ENCODE assay signal across 32 cellular contexts in genomic region chr1:78864175-78864574, GRCh38.
DNase-seq lines count a peak whose midpoint lies in the region; ATAC-seq, FAIRE-seq and TF ChIP-seq lines count a peak whose summit lies in the region.
"Had no signal": no experiment of that assay in that cellular context is flagged by ENCODE, and none has a peak within 500 bp of the region (broad histone marks: within the 10 kb centered on the region; RNA-seq: fewer than 3 reads in every experiment).

No MANE protein-coding gene starts in this region.

- H3K14ac ChIP-seq in IMR-90 (replicated peaks; ENCODE audit: low read depth, low read length), result no peak overlapping the region

- H3K4me3 ChIP-seq in HepG2 (replicated peaks in 1 of 3; ENCODE audit: insufficient read depth in 1 of 3, low read depth in 2 of 3, low read length in 3 of 3) (no peak overlapping the region), right lobe of liver (no peak overlapping the region), A549 (no peak overlapping the region), IMR-90 (ENCODE audit: insufficient read depth, low read depth, low read length) (no peak overlapping the region)
- H3K4me3 ChIP-seq: BLaER1; BLaER1 treated with 17β-estradiol and CSF1 and Interleukin-3, amounts not matched to agents 10 nM and 100 nM had no signal

- H3K27ac ChIP-seq in HepG2 (ENCODE audit: extremely low read length, insufficient read depth, low read length), result no peak overlapping the region
- H3K27ac ChIP-seq in right lobe of liver, result no peak overlapping the region
- no peak overlapping the region for H3K27ac ChIP-seq in A549
- no peak overlapping the region for H3K27ac ChIP-seq in IMR-90 (ENCODE audit: insufficient read depth, low read length)
- H3K27ac ChIP-seq: 22Rv1; BLaER1; BLaER1 treated with 17β-estradiol and CSF1 and Interleukin-3, amounts not matched to agents 10 nM and 100 nM; C4-2B had no signal

- H3K36me3 ChIP-seq in HepG2 (replicated peaks in 1 of 2; ENCODE audit: control insufficient read depth in 1 of 2, insufficient read depth in 2 of 2, low read length in 2 of 2) (no peaks in the 10 kb centered on the region), right lobe of liver (no peaks in the 10 kb centered on the region), IMR-90 (ENCODE audit: control insufficient read depth, insufficient read depth, low read length) (no peaks in the 10 kb centered on the region)
- H3K36me3 ChIP-seq: BE2C; BLaER1; BLaER1 treated with 17β-estradiol and CSF1 and Interleukin-3, amounts not matched to agents 10 nM and 100 nM had no signal

- H3K4me2 ChIP-seq in HepG2 (ENCODE audit: low read depth, low read length) (no peak overlapping the region), A549 (no peak overlapping the region), IMR-90 (ENCODE audit: low read depth, low read length) (no peak overlapping the region)
- H3K4me2 ChIP-seq: BLaER1; BLaER1 treated with 17β-estradiol and CSF1 and Interleukin-3, amounts not matched to agents 10 nM and 100 nM had no signal

- H3K79me1 ChIP-seq in IMR-90 (ENCODE audit: low read depth in 1 of 2, low read length in 2 of 2), result no peaks in the 10 kb centered on the region

- ATAC-seq in HepG2, result no peak
- ATAC-seq in right lobe of liver, result no peak
- no peak for ATAC-seq in A549
- no peak for ATAC-seq in IMR-90 (ENCODE audit: low read depth)
- ATAC-seq: CD8-positive, alpha-beta T cell had no signal

- H3K9me1 ChIP-seq in IMR-90 (ENCODE audit: insufficient read depth, low read length), result no peaks in the 10 kb centered on the region

- H3K27me3 ChIP-seq in HepG2 (ENCODE audit: control insufficient read depth in 1 of 2, insufficient read depth in 2 of 2, low read length in 2 of 2) (no peaks in the 10 kb centered on the region), right lobe of liver (no peaks in the 10 kb centered on the region), IMR-90 (ENCODE audit: control insufficient read depth, insufficient read depth, low read length) (no peaks in the 10 kb centered on the region)
- H3K27me3 ChIP-seq: BE2C; BLaER1; BLaER1 treated with 17β-estradiol and CSF1 and Interleukin-3, amounts not matched to agents 10 nM and 100 nM had no signal

- POLR2A ChIA-PET in HepG2 (lab: Yijun Ruan, JAX) (no interaction called here), A549 (lab: Yijun Ruan, JAX) (no interaction called here), IMR-90 (lab: Charles Lee; ENCODE audit: unreplicated experiment) (no interaction called here)

- no peak overlapping the region for H3K4ac ChIP-seq in IMR-90 (ENCODE audit: low read depth, low read length)

- no peak for TF ChIP-seq EP300 in HepG2 (IDR thresholded peaks at IDR 0.05; ENCODE audit: low read depth in 2 of 2, low read length in 2 of 2)
- TF ChIP-seq EP300 in HepG2 (CRISPR knock-in tag; IDR thresholded peaks at IDR 0.05; ENCODE audit: borderline replicate concordance), result no peak
- TF ChIP-seq EP300 in A549 (IDR thresholded peaks at IDR 0.05), result no peak

- H2BK20ac ChIP-seq in IMR-90 (ENCODE audit: low read depth, low read length), result no peak overlapping the region

- no peak for TF ChIP-seq CTCF in HepG2 (CRISPR knock-in tag; IDR thresholded peaks at IDR 0.05)
- TF ChIP-seq CTCF in right lobe of liver (IDR thresholded peaks at IDR 0.05), result no peak
- TF ChIP-seq CTCF in A549 (IDR thresholded peaks at IDR 0.05), result no peak
- TF ChIP-seq CTCF in IMR-90 (conservative IDR thresholded peaks at IDR 0.05; ENCODE audit: low read depth, low read length), result no peak

- H4K8ac ChIP-seq in IMR-90 (ENCODE audit: low read depth in 2 of 2, low read length in 2 of 2), result no peak overlapping the region

- no peak for DNase-seq in HepG2 (ENCODE audit: low spot score)
- DNase-seq in right lobe of liver, result no peak
- DNase-seq in A549 (ENCODE audit: low read depth in 1 of 2, low spot score in 1 of 2), result no peak
- DNase-seq in IMR-90, result no peak
- DNase-seq in stimulated activated CD4-positive, alpha-beta T cell treated with anti-CD3 and anti-CD28 coated beads, Interleukin-4, amount 100 ng/mL, for 1 hour, result no peak
- DNase-seq in HuH-7 (ENCODE audit: low spot score), result no peak
- DNase-seq: 8988T; ACHN; AML-193; BE2C; C1 segment of cervical spinal cord; Caco-2; Calu3; CD4-positive, alpha-beta memory T cell; CD4-positive, alpha-beta T cell; CD4-positive, CD25-positive, alpha-beta regulatory T cell; CD8-positive, alpha-beta memory T cell; CD8-positive, alpha-beta T cell; COR-L47; DMS 273 treated with DMSO at 0.1 percent for 48 hours; DMS153; DMS53; DMS79; DMS79 treated with DMSO at 0.1 percent for 48 hours; DND-41; EL had no signal

- no peak overlapping the region for H2BK5ac ChIP-seq in IMR-90 (ENCODE audit: low read depth, low read length, poor library complexity, severe bottlenecking)

- FAIRE-seq in HepG2 (lab: Jason Lieb, UNC) (no peak), A549 (lab: Jason Lieb, UNC) (no peak)
- FAIRE-seq: A204.1, D721Med had no signal

- peaks cover 71% of the 10 kb centered on the region for H3K9me3 ChIP-seq in HepG2 (ENCODE audit: low read length)
- no peaks in the 10 kb centered on the region for H3K9me3 ChIP-seq in right lobe of liver
- no peaks in the 10 kb centered on the region for H3K9me3 ChIP-seq in A549
- no peaks in the 10 kb centered on the region for H3K9me3 ChIP-seq in IMR-90 (ENCODE audit: control insufficient read depth, insufficient read depth, low read length)
- H3K9me3 ChIP-seq: BE2C; BLaER1; BLaER1 treated with 17β-estradiol and CSF1 and Interleukin-3, amounts not matched to agents 10 nM and 100 nM; Caco-2 had no signal

- H4K91ac ChIP-seq in IMR-90 (ENCODE audit: insufficient read depth, low read depth, low read length), result no peak overlapping the region

- no peak for TF ChIP-seq RAD21 in HepG2 (CRISPR knock-in tag; IDR thresholded peaks at IDR 0.05)
- no peak for TF ChIP-seq RAD21 in A549 (conservative IDR thresholded peaks at IDR 0.05 in 1 of 2, IDR thresholded peaks at IDR 0.05 in 1 of 2)
- no peak for TF ChIP-seq RAD21 in IMR-90 (IDR thresholded peaks at IDR 0.05; ENCODE audit: low read length)

- 8% methylated on average over 2 of the region's 2 CpGs for WGBS in HepG2 (ENCODE audit: low lambda C conversion rate)
- 65% methylated on average over 2 of the region's 2 CpGs for WGBS in right lobe of liver (ENCODE audit: insufficient coverage, low coverage, low lambda C conversion rate, missing lambda C conversion rate)
- 63% methylated on average over 2 of the region's 2 CpGs for WGBS in A549 (ENCODE audit: missing lambda C conversion rate)
- no CpG with 5 or more reads among the region's 2 CpGs for WGBS in IMR-90 (ENCODE audit: extremely low coverage in 2 of 2, insufficient read length in 1 of 2), 2 experiments

- H3K23ac ChIP-seq in IMR-90 (ENCODE audit: low read depth, low read length), result no peak overlapping the region

- CTCF ChIA-PET in HepG2 (lab: Yijun Ruan, JAX; ENCODE audit: low intra/inter-chr PET ratio, low total read pairs), result no interaction called here
- CTCF ChIA-PET in A549 (lab: Yijun Ruan, JAX), result no interaction called here
- CTCF ChIA-PET in IMR-90 (lab: Yijun Ruan, JAX), result no interaction called here

- H4K5ac ChIP-seq in IMR-90 (ENCODE audit: low read depth, low read length), result no peak overlapping the region

- H3K4me1 ChIP-seq in HepG2 (ENCODE audit: insufficient read depth, low read length) (no peaks in the 10 kb centered on the region), right lobe of liver (no peaks in the 10 kb centered on the region), A549 (no peaks in the 10 kb centered on the region), IMR-90 (ENCODE audit: control insufficient read depth, insufficient read depth, low read length) (no peaks in the 10 kb centered on the region)
- H3K4me1 ChIP-seq: BE2C; BLaER1; BLaER1 treated with 17β-estradiol and CSF1 and Interleukin-3, amounts not matched to agents 10 nM and 100 nM; Caco-2 had no signal

- dilution Hi-C loops in IMR-90 (cut with HindIII; ENCODE audit: low sequenced_read_pairs, unreplicated experiment), result no loop called here

- H4K20me1 ChIP-seq in HepG2 (ENCODE audit: insufficient read depth, low read length) (no peaks in the 10 kb centered on the region), IMR-90 (ENCODE audit: insufficient read depth, low read length) (no peaks in the 10 kb centered on the region)
- H4K20me1 ChIP-seq: BLaER1; BLaER1 treated with 17β-estradiol and CSF1 and Interleukin-3, amounts not matched to agents 10 nM and 100 nM had no signal

- BruUV-seq in HepG2 (replicated peaks; lab: Mats Ljungman, UMichigan) (no TSS peak), IMR-90 (replicated peaks; lab: Mats Ljungman, UMichigan) (no TSS peak)

- H3K9ac ChIP-seq in HepG2 (ENCODE audit: insufficient read depth, low read depth, low read length) (no peak overlapping the region), IMR-90 (ENCODE audit: low read depth, low read length) (no peak overlapping the region)
- H3K9ac ChIP-seq: BLaER1; BLaER1 treated with 17β-estradiol and CSF1 and Interleukin-3, amounts not matched to agents 10 nM and 100 nM had no signal

- no peak overlapping the region for H2AK5ac ChIP-seq in IMR-90 (ENCODE audit: low read depth, low read length)

- no peak overlapping the region for H3K56ac ChIP-seq in IMR-90 (ENCODE audit: extremely low read depth, insufficient read depth, low read length)

- in situ Hi-C loops in HepG2 (cut with HindIII; ENCODE audit: extremely low pct_ligation_motif_present, low pct_unique_long_range_greater_than_20kb), result no loop called here
- in situ Hi-C loops in IMR-90 (cut with MboI; ENCODE audit: low sequenced_read_pairs), result no loop called here

- no peak overlapping the region for H2AK9ac ChIP-seq in IMR-90 (replicated peaks; ENCODE audit: low read depth, low read length, poor library complexity)

- TF ChIP-seq POLR2A in HepG2 (IDR thresholded peaks at IDR 0.05; ENCODE audit: insufficient read depth in 1 of 2, low read depth in 2 of 2, low read length in 2 of 2), result no peak
- no peak for TF ChIP-seq POLR2A in right lobe of liver (IDR thresholded peaks at IDR 0.05)
- no peak for TF ChIP-seq POLR2A in A549 (IDR thresholded peaks at IDR 0.05; ENCODE audit: low read length)
- no peak for TF ChIP-seq POLR2A in IMR-90 (IDR thresholded peaks at IDR 0.05; ENCODE audit: low read depth, low read length)

- no peak overlapping the region for H2BK15ac ChIP-seq in IMR-90 (ENCODE audit: low read depth, low read length)

- H2BK120ac ChIP-seq in IMR-90 (ENCODE audit: low read depth, low read length), result no peak overlapping the region

- H2AFZ ChIP-seq in HepG2 (ENCODE audit: low read length) (no peak overlapping the region), IMR-90 (replicated peaks; ENCODE audit: low read length, poor library complexity) (no peak overlapping the region)

- H3K79me2 ChIP-seq in HepG2 (ENCODE audit: insufficient read depth, low read length), result no peaks in the 10 kb centered on the region

- intact Hi-C loops in HepG2 (cut with micrococcal nuclease; ENCODE audit: unreplicated experiment) (no loop called here), right lobe of liver (cut with DNase I) (no loop called here), IMR-90 (cut with micrococcal nuclease) (no loop called here)

- no peak overlapping the region for H3K18ac ChIP-seq in IMR-90 (ENCODE audit: low read depth, low read length)

TF ChIP-seq in A549, 52 proteins besides CTCF, POLR2A, EP300 and RAD21:
- TF ChIP-seq NPAS2 (CRISPR knock-in tag; IDR thresholded peaks at IDR 0.05; ENCODE audit: borderline replicate concordance) (no peak), MAFK (IDR thresholded peaks at IDR 0.05; ENCODE audit: partially characterized antibody) (peak; percentile 40)
TF ChIP-seq in A549: peak in this region for 1.

TF ChIP-seq in IMR-90, 13 proteins besides CTCF, POLR2A, EP300 and RAD21:
- TF ChIP-seq NFE2L2 (IDR thresholded peaks at IDR 0.05; ENCODE audit: low read depth, low read length), result no peak
- TF ChIP-seq MAFK (IDR thresholded peaks at IDR 0.05; ENCODE audit: low read depth, low read length), result peak; percentile 69

Comparison
In these comparisons a context has a peak if more than half of its experiments do, and no peak if none do; other contexts are left out.
1. Of the 38 proteins assayed by ChIP-seq in both HepG2 and A549: peak only in HepG2: none; only in A549: none; in both: MAFK; in neither: 37.